ENCODE assay signal across 13 cellular contexts in the genomic region with DNA sequence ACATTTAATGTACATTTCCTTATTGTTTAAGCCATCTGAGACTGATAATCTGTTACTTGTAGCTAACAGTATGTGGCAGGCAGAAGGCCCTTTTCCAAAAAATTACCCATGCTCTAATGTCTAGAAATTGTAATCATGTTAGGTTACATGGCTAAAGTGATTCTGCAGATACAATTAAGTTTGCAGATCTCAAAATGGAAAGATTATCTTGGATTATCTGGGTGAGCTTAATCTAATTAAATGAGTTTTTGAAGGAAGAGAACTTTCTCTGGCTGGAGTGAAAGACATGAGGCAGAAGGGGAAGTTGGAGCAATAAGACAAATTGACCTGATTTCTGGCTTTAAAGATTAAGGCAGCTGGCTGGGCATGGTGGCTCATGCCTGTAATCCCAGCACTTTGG.
DNase-seq lines count a peak whose midpoint lies in the region; ATAC-seq and TF ChIP-seq lines count a peak whose summit lies in the region.
"Had no signal": no experiment of that assay in that cellular context is flagged by ENCODE, and none has a peak within 500 bp of the region (broad histone marks: within the 10 kb centered on the region; RNA-seq: fewer than 3 reads in every experiment).

No MANE protein-coding gene starts in this region.

- H3K27ac ChIP-seq in epithelial cell of prostate (peak overlapping the region; percentile 96), suprapubic skin (peak overlapping the region; percentile 80)

- H3K36me3 Mint-ChIP-seq in activated CD8-positive, alpha-beta memory T cell treated with anti-CD3 and anti-CD28 coated beads, Interleukin-2, amount 10 ng/mL, durations not matched to agents 7 days and 5 days = peaks cover 47% of the 10 kb centered on the region

- H3K4me1 ChIP-seq in suprapubic skin = peaks cover 23% of the 10 kb centered on the region

- H3K9me3 Mint-ChIP-seq in activated CD8-positive, alpha-beta memory T cell treated with anti-CD3 and anti-CD28 coated beads, Interleukin-2, amount 10 ng/mL, durations not matched to agents 7 days and 5 days (ENCODE audit: low read depth) = peaks cover 6% of the 10 kb centered on the region

- DNase-seq in activated CD8-positive, alpha-beta memory T cell treated with anti-CD3 and anti-CD28 coated beads, Interleukin-2, amount 10 ng/mL, durations not matched to agents 7 days and 5 days = no peak
- DNase-seq in activated CD8-positive, alpha-beta memory T cell treated with anti-CD3 and anti-CD28 coated beads, Interleukin-2, amount 50 U/mL, for 4 hours = no peak
- DNase-seq in SK-N-DZ (ENCODE audit: low spot score) (peak; percentile 60), epithelial cell of prostate (ENCODE audit: low read depth, low spot score) (no peak), suprapubic skin (ENCODE audit: low spot score in 2 of 2) (no peak), NCI-H1436 treated with DMSO at 0.1 percent for 48 hours (lab: John Stamatoyannopoulos, UW) (no peak), AG20443 (ENCODE audit: low spot score) (no peak), foreskin melanocyte (no peak)
- DNase-seq: activated CD4-positive, alpha-beta T cell treated with anti-CD3 and anti-CD28 coated beads for 1 hour; activated naive CD4-positive, alpha-beta T cell treated with anti-CD3 and anti-CD28 coated beads, Interleukin-2, amount 10 ng/mL, durations not matched to agents 7 days and 5 days; NCI-H2029 treated with DMSO at 0.1 percent for 48 hours; thyroid gland had no signal

- CTCF ChIA-PET in activated CD8-positive, alpha-beta memory T cell treated with anti-CD3 and anti-CD28 coated beads, Interleukin-2, amount 10 ng/mL, durations not matched to agents 7 days and 5 days (lab: Charles Lee) = interaction anchor here (0.8 to 1.0 kb wide), 2 partner anchors 18 to 30 kb away, joined by 3 to 4 read pairs; no protein-coding TSS in a partner anchor

- H3K4me3 Mint-ChIP-seq in activated CD8-positive, alpha-beta memory T cell treated with anti-CD3 and anti-CD28 coated beads, Interleukin-2, amount 10 ng/mL, durations not matched to agents 7 days and 5 days = no peak overlapping the region
- H3K4me3 Mint-ChIP-seq: activated naive CD4-positive, alpha-beta T cell treated with anti-CD3 and anti-CD28 coated beads, Interleukin-2, amount 10 ng/mL, durations not matched to agents 7 days and 5 days had no signal

- no peaks in the 10 kb centered on the region for H3K9me3 ChIP-seq in suprapubic skin
- H3K9me3 ChIP-seq: thyroid gland had no signal

- peaks cover 40% of the 10 kb centered on the region for H3K4me1 Mint-ChIP-seq in activated CD8-positive, alpha-beta memory T cell treated with anti-CD3 and anti-CD28 coated beads, Interleukin-2, amount 10 ng/mL, durations not matched to agents 7 days and 5 days

- ATAC-seq in activated CD8-positive, alpha-beta memory T cell treated with anti-CD3 and anti-CD28 coated beads, Interleukin-2, amount 10 ng/mL, durations not matched to agents 7 days and 5 days = no peak
- ATAC-seq: left lobe of liver had no signal

- no peak for TF ChIP-seq POLR2A in suprapubic skin (IDR thresholded peaks at IDR 0.05)

- H3K27me3 Mint-ChIP-seq in activated CD8-positive, alpha-beta memory T cell treated with anti-CD3 and anti-CD28 coated beads, Interleukin-2, amount 10 ng/mL, durations not matched to agents 7 days and 5 days = no peaks in the 10 kb centered on the region
- H3K27me3 Mint-ChIP-seq: activated naive CD4-positive, alpha-beta T cell treated with anti-CD3 and anti-CD28 coated beads, Interleukin-2, amount 10 ng/mL, durations not matched to agents 7 days and 5 days had no signal

- H3K4me3 ChIP-seq in suprapubic skin = no peak overlapping the region
- H3K4me3 ChIP-seq: thyroid gland had no signal

- no peaks in the 10 kb centered on the region for H3K27me3 ChIP-seq in suprapubic skin
- H3K27me3 ChIP-seq: thyroid gland had no signal

- no peak for TF ChIP-seq EP300 in suprapubic skin (IDR thresholded peaks at IDR 0.05)

- TF ChIP-seq CTCF in suprapubic skin (IDR thresholded peaks at IDR 0.05) = no peak

- peaks cover 11% of the 10 kb centered on the region for H3K36me3 ChIP-seq in suprapubic skin

- peak overlapping the region; percentile 60 for H3K27ac Mint-ChIP-seq in activated CD8-positive, alpha-beta memory T cell treated with anti-CD3 and anti-CD28 coated beads, Interleukin-2, amount 10 ng/mL, durations not matched to agents 7 days and 5 days
